In the genomic region with DNA sequence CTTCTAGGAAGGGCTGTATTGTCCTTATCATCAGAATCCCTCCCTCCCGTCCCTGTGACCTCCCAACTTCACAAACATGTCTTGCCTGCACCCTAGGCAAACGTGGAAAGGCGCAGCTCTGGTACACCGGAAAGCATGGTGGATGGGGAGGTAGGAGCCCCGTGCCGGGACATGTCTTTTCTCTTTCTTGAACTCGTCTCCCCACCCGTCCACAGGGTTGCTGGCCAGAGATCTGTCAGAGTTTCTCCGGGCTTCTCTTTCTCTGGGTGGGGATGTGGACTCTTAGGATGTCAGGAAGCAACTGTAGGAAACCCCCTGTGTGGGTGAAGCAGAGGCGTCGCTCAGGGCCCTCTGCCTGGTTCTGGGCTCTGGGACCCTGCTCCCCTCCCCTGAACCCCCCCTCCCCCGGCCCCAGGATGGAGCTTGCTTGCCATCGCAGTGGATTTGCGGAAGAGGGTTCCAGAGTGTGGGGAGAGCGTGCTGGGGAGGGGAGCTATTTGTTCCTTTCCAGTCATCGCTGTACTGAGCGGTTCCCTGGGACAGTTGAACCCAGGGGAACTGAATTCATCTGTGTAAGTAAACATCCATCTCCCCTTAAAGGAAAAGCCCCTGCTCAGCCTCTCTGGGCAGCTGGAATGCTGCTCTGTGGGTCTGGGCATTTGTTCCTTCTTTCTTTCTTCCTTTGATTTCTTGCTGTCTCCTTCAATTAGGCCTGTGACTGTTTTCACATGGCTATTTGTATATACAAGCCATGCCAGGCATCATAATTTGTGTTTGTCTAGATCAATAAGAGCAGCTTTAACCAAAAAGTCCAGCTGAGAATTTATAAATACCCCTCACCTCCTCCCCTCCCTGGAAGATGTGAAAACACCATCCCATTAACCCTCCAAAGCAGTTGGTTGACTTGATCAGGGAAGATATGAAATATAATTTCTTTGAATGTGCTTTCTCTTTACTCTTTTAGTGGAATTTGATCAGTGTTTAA, we compare ENCODE assay signal across 9 cellular contexts.
DNase-seq lines count a peak whose midpoint lies in the region; ATAC-seq and TF ChIP-seq lines count a peak whose summit lies in the region.
"Had no signal": no experiment of that assay in that cellular context is flagged by ENCODE, and none has a peak within 500 bp of the region (broad histone marks: within the 10 kb centered on the region; RNA-seq: fewer than 3 reads in every experiment).

No MANE protein-coding gene starts in this region.

- no peaks in the 10 kb centered on the region for H3K36me3 Mint-ChIP-seq in naive B cell

- intact Hi-C loops in Right ventricle myocardium inferior (cut with DNase I) (no loop called here), left cardiac atrium (cut with DNase I) (no loop called here), dorsolateral prefrontal cortex (cut with DNase I) (loop anchor here in 1 of 2 donors (5.0 kb wide), 1 partner anchor 61 kb away; no protein-coding TSS in a partner anchor), vagina (cut with DNase I) (no loop called here)

- peak overlapping the region in 15 of 59 donors; percentile 0 to 31 (median 18) for H3K4me3 ChIP-seq in dorsolateral prefrontal cortex
- peak overlapping the region; percentile 24 to 35 for H3K4me3 ChIP-seq in vagina

- ATAC-seq in Right ventricle myocardium inferior (peak; percentile 52), left cardiac atrium (no peak), naive B cell (ENCODE audit: low read depth in 2 of 2) (no peak), HG02973 (IDR thresholded peaks at IDR 0.05; ENCODE audit: unreplicated experiment) (no peak), HG03097 (IDR thresholded peaks at IDR 0.05; ENCODE audit: low FRiP score, unreplicated experiment) (no peak)

- H3K27me3 Mint-ChIP-seq in naive B cell = no peaks in the 10 kb centered on the region

- no peak for TF ChIP-seq POLR2A in vagina (IDR thresholded peaks at IDR 0.05)

- DNase-seq in Right ventricle myocardium inferior (ENCODE audit: missing footprints) (no peak), left cardiac atrium (no peak), dorsolateral prefrontal cortex (no peak), naive B cell (no peak), vagina (ENCODE audit: extremely low spot score in 2 of 2) (no peak), superior temporal gyrus (ENCODE audit: extremely low spot score) (no peak)
- DNase-seq: DMS 273 treated with DMSO at 0.1 percent for 48 hours had no signal

- no peaks in the 10 kb centered on the region for H3K9me3 Mint-ChIP-seq in naive B cell

- H3K27ac ChIP-seq in dorsolateral prefrontal cortex (peak overlapping the region in 38 of 59 donors; percentile 2 to 68 (median 38)), vagina (peak overlapping the region; percentile 94)

- TF ChIP-seq CTCF in dorsolateral prefrontal cortex (IDR thresholded peaks at IDR 0.05 in 54 of 56, conservative IDR thresholded peaks at IDR 0.05 in 2 of 56; ENCODE audit: low read depth in 1 of 56, partially characterized antibody in 56 of 56) (no peak), vagina (IDR thresholded peaks at IDR 0.05) (no peak)

- peak overlapping the region; percentile 79 to 89 (median 84) for H3K27ac Mint-ChIP-seq in naive B cell

- H3K36me3 ChIP-seq in vagina = no peaks in the 10 kb centered on the region

- H3K27me3 ChIP-seq in dorsolateral prefrontal cortex (peaks cover 0 to 20% (median 0%) of the 10 kb centered on the region in 45 donors), vagina (no peaks in the 10 kb centered on the region)

- no peaks in the 10 kb centered on the region for H3K9me3 ChIP-seq in vagina

- H3K4me1 ChIP-seq in vagina = peaks cover 100% of the 10 kb centered on the region

- H3K4me1 Mint-ChIP-seq in naive B cell = peaks cover 76 to 100% (median 97%) of the 10 kb centered on the region in 3 donors

- peak overlapping the region in 6 of 8 donors; percentile 9 to 75 (median 36) for H3K4me3 Mint-ChIP-seq in naive B cell
